In genomic region chr12:22396253-22396652, GRCh38 we compare ENCODE assay signal across 12 cellular contexts.
DNase-seq lines count a peak whose midpoint lies in the region; ATAC-seq lines count a peak whose summit lies in the region.
"Had no signal": no experiment of that assay in that cellular context is flagged by ENCODE, and none has a peak within 500 bp of the region (broad histone marks: within the 10 kb centered on the region; RNA-seq: fewer than 3 reads in every experiment).

No MANE protein-coding gene starts in this region.

- CTCF ChIA-PET in activated CD4-positive, alpha-beta memory T cell treated with anti-CD3 and anti-CD28 coated beads for 36 hours (lab: Charles Lee) = interaction anchor here (1.2 to 1.3 kb wide), 2 partner anchors 11 to 61 kb away, joined by 3 to 4 read pairs; no protein-coding TSS in a partner anchor

- intact Hi-C loops in activated CD4-positive, alpha-beta memory T cell treated with anti-CD3 and anti-CD28 coated beads for 36 hours (cut with micrococcal nuclease) = loop anchor here (1.0 to 5.0 kb wide), 5 partner anchors 13 to 294 kb away; partner anchors contain the start of gene C2CD5

- no peaks in the 10 kb centered on the region for H3K27me3 Mint-ChIP-seq in activated T-cell treated with anti-CD3 and anti-CD28 coated beads, Interleukin-2, amount 50 U/mL, for 4 hours (ENCODE audit: low read depth)
- H3K27me3 Mint-ChIP-seq in activated CD4-positive, alpha-beta memory T cell treated with anti-CD3 and anti-CD28 coated beads for 36 hours = no peaks in the 10 kb centered on the region
- H3K27me3 Mint-ChIP-seq in naive thymus-derived CD8-positive, alpha-beta T cell = peaks cover 0 to 4% (median 0%) of the 10 kb centered on the region in 5 donors

- peaks cover 43% of the 10 kb centered on the region for H3K4me1 Mint-ChIP-seq in activated T-cell treated with anti-CD3 and anti-CD28 coated beads, Interleukin-2, amount 50 U/mL, for 4 hours (ENCODE audit: low read depth)
- H3K4me1 Mint-ChIP-seq in activated CD4-positive, alpha-beta memory T cell treated with anti-CD3 and anti-CD28 coated beads for 36 hours (ENCODE audit: low read depth) = peaks cover 43% of the 10 kb centered on the region
- H3K4me1 Mint-ChIP-seq in naive thymus-derived CD8-positive, alpha-beta T cell = peaks cover 11 to 38% (median 29%) of the 10 kb centered on the region in 4 donors

- peak; percentile 71 to 73 for ATAC-seq in activated T-cell treated with anti-CD3 and anti-CD28 coated beads, Interleukin-2, amount 50 U/mL, for 4 hours
- ATAC-seq in HG03378 (IDR thresholded peaks at IDR 0.05; ENCODE audit: unreplicated experiment) = peak; percentile 62
- ATAC-seq in naive thymus-derived CD8-positive, alpha-beta T cell = peak; percentile 79 to 86

- H3K36me3 Mint-ChIP-seq in activated T-cell treated with anti-CD3 and anti-CD28 coated beads, Interleukin-2, amount 50 U/mL, for 4 hours (ENCODE audit: insufficient read depth) = no peaks in the 10 kb centered on the region
- H3K36me3 Mint-ChIP-seq in activated CD4-positive, alpha-beta memory T cell treated with anti-CD3 and anti-CD28 coated beads for 36 hours = peaks cover 6% of the 10 kb centered on the region
- H3K36me3 Mint-ChIP-seq in naive thymus-derived CD8-positive, alpha-beta T cell = no peaks in the 10 kb centered on the region

- H3K27ac Mint-ChIP-seq in activated CD4-positive, alpha-beta memory T cell treated with anti-CD3 and anti-CD28 coated beads for 36 hours = peak overlapping the region; percentile 75
- peak overlapping the region; percentile 58 to 96 (median 84) for H3K27ac Mint-ChIP-seq in naive thymus-derived CD8-positive, alpha-beta T cell

- H3K9me3 Mint-ChIP-seq in activated T-cell treated with anti-CD3 and anti-CD28 coated beads, Interleukin-2, amount 50 U/mL, for 4 hours = peaks cover 14% of the 10 kb centered on the region
- peaks cover 16% of the 10 kb centered on the region for H3K9me3 Mint-ChIP-seq in activated CD4-positive, alpha-beta memory T cell treated with anti-CD3 and anti-CD28 coated beads for 36 hours
- peaks cover 0 to 10% (median 5%) of the 10 kb centered on the region in 9 donors for H3K9me3 Mint-ChIP-seq in naive thymus-derived CD8-positive, alpha-beta T cell

- peak overlapping the region; percentile 59 for H3K4me3 Mint-ChIP-seq in activated T-cell treated with anti-CD3 and anti-CD28 coated beads, Interleukin-2, amount 50 U/mL, for 4 hours
- H3K4me3 Mint-ChIP-seq in activated CD4-positive, alpha-beta memory T cell treated with anti-CD3 and anti-CD28 coated beads for 36 hours = peak overlapping the region; percentile 61
- H3K4me3 Mint-ChIP-seq in naive thymus-derived CD8-positive, alpha-beta T cell = peak overlapping the region in 9 of 10 donors; percentile 40 to 72 (median 66)

- DNase-seq in activated T-cell treated with anti-CD3 and anti-CD28 coated beads, Interleukin-2, amount 50 U/mL, for 4 hours = no peak
- DNase-seq in activated T-cell treated with anti-CD3 and anti-CD28 coated beads, Interleukin-2, amount 50 U/mL, for 48 hours = no peak
- peak; percentile 37 for DNase-seq in activated CD4-positive, alpha-beta memory T cell treated with anti-CD3 and anti-CD28 coated beads for 36 hours
- peak in 3 of 10 donors; percentile 7 to 29 (median 19) for DNase-seq in naive thymus-derived CD8-positive, alpha-beta T cell
- no peak for DNase-seq in KG1 (lab: John Stamatoyannopoulos, UW)
- no peak for DNase-seq in HUDEP-2 (lab: John Stamatoyannopoulos, UW; ENCODE audit: unreplicated experiment in 76 of 76)
- DNase-seq in stimulated activated CD4-positive, alpha-beta T cell treated with anti-CD3 and anti-CD28 coated beads, Interleukin-4, amount 100 ng/mL, for 4 hours = no peak
- DNase-seq: midbrain, NCI-H1436, posterior cingulate gyrus, Right ventricle myocardium superior had no signal

- POLR2A ChIA-PET in activated CD4-positive, alpha-beta memory T cell treated with anti-CD3 and anti-CD28 coated beads for 36 hours (lab: Charles Lee) = interaction anchor here (1.2 to 2.7 kb wide), 2 partner anchors 13 to 61 kb away, joined by 4 to 11 read pairs; no protein-coding TSS in a partner anchor
- POLR2A ChIA-PET in naive thymus-derived CD8-positive, alpha-beta T cell (lab: Charles Lee) = no interaction called here
